In the genomic region with DNA sequence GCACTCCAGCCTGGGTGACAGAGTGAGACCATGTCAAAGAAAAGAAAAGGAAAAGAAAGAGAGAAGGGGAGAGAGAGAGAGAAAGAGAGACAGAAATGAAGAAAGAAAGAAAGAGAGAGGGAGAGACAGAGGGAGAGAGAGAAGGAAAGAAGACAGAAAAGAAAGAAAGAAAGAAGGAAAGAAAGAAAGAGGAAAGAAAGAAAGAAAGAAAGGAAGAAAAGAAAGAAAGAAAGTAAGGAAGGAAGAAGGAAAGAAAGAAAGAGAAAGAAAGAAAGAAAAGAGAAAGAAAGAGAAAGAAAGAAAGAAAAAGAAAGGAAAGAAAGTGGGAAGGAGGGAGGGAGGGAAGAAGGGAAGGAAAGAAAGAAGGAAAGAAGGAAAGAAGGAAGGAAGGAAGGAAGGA, we compare ENCODE assay signal across 5 cellular contexts.
DNase-seq lines count a peak whose midpoint lies in the region; ATAC-seq, FAIRE-seq and TF ChIP-seq lines count a peak whose summit lies in the region.
"Not testable (repeated sequence)": the region's sequence is repeated elsewhere in the genome, so short reads cannot be mapped to it uniquely, and the experiment has no call there.

No MANE protein-coding gene starts in this region.

- not testable (repeated sequence) for TF ChIP-seq EP300 in K562 (IDR thresholded peaks at IDR 0.05; ENCODE audit: low read length); HepG2 (IDR thresholded peaks at IDR 0.05; ENCODE audit: low read depth in 2 of 2, low read length in 2 of 2); HepG2 (CRISPR knock-in tag; IDR thresholded peaks at IDR 0.05; ENCODE audit: borderline replicate concordance)

- not testable (repeated sequence) for H2AFZ ChIP-seq in K562 (ENCODE audit: low read depth, low read length); HepG2 (ENCODE audit: low read length)

- not testable (repeated sequence) for H3K9me1 ChIP-seq in K562 (ENCODE audit: control insufficient read depth, insufficient read depth, low read length)

- H3K36me3 Mint-ChIP-seq in activated naive CD4-positive, alpha-beta T cell treated with anti-CD3 and anti-CD28 coated beads, Interleukin-2, amount 50 U/mL, for 24 hours; neural crest cell (ENCODE audit: low read depth): not testable (repeated sequence)

- POLR2A ChIA-PET in HEK293 (lab: Yijun Ruan, JAX); K562 (lab: Yijun Ruan, JAX); HepG2 (lab: Yijun Ruan, JAX): not testable (repeated sequence)

- H3K9ac ChIP-seq in K562 (ENCODE audit: insufficient read depth in 1 of 2, low read depth in 2 of 2, low read length in 2 of 2); HepG2 (ENCODE audit: insufficient read depth, low read depth, low read length): not testable (repeated sequence)

- not testable (repeated sequence) for BruUV-seq in K562 (replicated peaks; lab: Mats Ljungman, UMichigan); HepG2 (replicated peaks; lab: Mats Ljungman, UMichigan)

- DNase-seq in K562 (ENCODE audit: extremely low read depth in 1 of 4, low spot score in 3 of 4); HepG2 (ENCODE audit: low spot score); neural crest cell (ENCODE audit: low read depth, low spot score): not testable (repeated sequence)

- TF ChIP-seq CTCF in HEK293 (tag by site-specific recombination; IDR thresholded peaks at IDR 0.05); K562 (IDR thresholded peaks at IDR 0.05 in 2 of 3, conservative IDR thresholded peaks at IDR 0.05 in 1 of 3; ENCODE audit: insufficient read depth in 2 of 3, low read depth in 1 of 3, low read length in 3 of 3); HepG2 (CRISPR knock-in tag; IDR thresholded peaks at IDR 0.05); neural crest cell (conservative IDR thresholded peaks at IDR 0.05): not testable (repeated sequence)

- not testable (repeated sequence) for ATAC-seq in K562, HepG2

- FAIRE-seq in K562 (lab: Jason Lieb, UNC); HepG2 (lab: Jason Lieb, UNC): not testable (repeated sequence)

- H3K4me1 ChIP-seq in HEK293 (ENCODE audit: control insufficient read depth, insufficient read depth, low read length); K562 (replicated peaks in 1 of 2; ENCODE audit: control insufficient read depth in 2 of 2, insufficient read depth in 2 of 2, low read length in 2 of 2); HepG2 (ENCODE audit: insufficient read depth, low read length): not testable (repeated sequence)

- TF ChIP-seq POLR2A in K562 (conservative IDR thresholded peaks at IDR 0.05); HepG2 (IDR thresholded peaks at IDR 0.05; ENCODE audit: insufficient read depth in 1 of 2, low read depth in 2 of 2, low read length in 2 of 2): not testable (repeated sequence)

- H3K9me3 ChIP-seq in HEK293 (ENCODE audit: control insufficient read depth, insufficient read depth, low read depth, low read length); K562 (replicated peaks; ENCODE audit: control insufficient read depth, insufficient read depth, low read depth, low read length); HepG2 (ENCODE audit: low read length): not testable (repeated sequence)

- not testable (repeated sequence) for H3K36me3 ChIP-seq in HEK293 (ENCODE audit: control insufficient read depth in 2 of 2, insufficient read depth in 1 of 2, low read length in 2 of 2); K562 (ENCODE audit: control insufficient read depth, insufficient read depth, low read length); HepG2 (replicated peaks in 1 of 2; ENCODE audit: control insufficient read depth in 1 of 2, insufficient read depth in 2 of 2, low read length in 2 of 2)

- not testable (repeated sequence) for H3K79me2 ChIP-seq in K562 (ENCODE audit: control insufficient read depth, insufficient read depth, low read length); HepG2 (ENCODE audit: insufficient read depth, low read length)

- intact Hi-C loops in K562 (cut with micrococcal nuclease); HepG2 (cut with micrococcal nuclease; ENCODE audit: unreplicated experiment): not testable (repeated sequence)

- CTCF ChIA-PET in HEK293 (lab: Yijun Ruan, JAX); K562 (lab: Yijun Ruan, JAX; ENCODE audit: low intra/inter-chr PET ratio); HepG2 (lab: Yijun Ruan, JAX; ENCODE audit: low intra/inter-chr PET ratio, low total read pairs): not testable (repeated sequence)

- not testable (repeated sequence) for H3K27me3 ChIP-seq in K562 (ENCODE audit: control insufficient read depth in 2 of 2, insufficient read depth in 2 of 2, low read length in 2 of 2); HepG2 (ENCODE audit: control insufficient read depth in 1 of 2, insufficient read depth in 2 of 2, low read length in 2 of 2)

- TF ChIP-seq RAD21 in K562 (CRISPR knock-in tag; conservative IDR thresholded peaks at IDR 0.05 in 1 of 2, IDR thresholded peaks at IDR 0.05 in 1 of 2); HepG2 (CRISPR knock-in tag; IDR thresholded peaks at IDR 0.05): not testable (repeated sequence)

- not testable (repeated sequence) for H3K4me3 Mint-ChIP-seq in activated naive CD4-positive, alpha-beta T cell treated with anti-CD3 and anti-CD28 coated beads, Interleukin-2, amount 50 U/mL, for 24 hours; neural crest cell

- not testable (repeated sequence) for H4K20me1 ChIP-seq in K562 (replicated peaks; ENCODE audit: control insufficient read depth, insufficient read depth, low read length); HepG2 (ENCODE audit: insufficient read depth, low read length)

- H3K4me3 ChIP-seq in HEK293 (ENCODE audit: low read depth, low read length); K562; HepG2 (replicated peaks in 1 of 3; ENCODE audit: insufficient read depth in 1 of 3, low read depth in 2 of 3, low read length in 3 of 3): not testable (repeated sequence)

- H3K27ac ChIP-seq in HEK293 (ENCODE audit: extremely low read depth, low read depth, low read length); K562 (ENCODE audit: extremely low read depth, low read depth, low read length); HepG2 (ENCODE audit: extremely low read length, insufficient read depth, low read length): not testable (repeated sequence)

- in situ Hi-C loops in K562 (cut with MboI); HepG2 (cut with HindIII; ENCODE audit: extremely low pct_ligation_motif_present, low pct_unique_long_range_greater_than_20kb): not testable (repeated sequence)

- H3K27me3 Mint-ChIP-seq in activated naive CD4-positive, alpha-beta T cell treated with anti-CD3 and anti-CD28 coated beads, Interleukin-2, amount 50 U/mL, for 24 hours; neural crest cell (ENCODE audit: low read depth): not testable (repeated sequence)

- H3K4me1 Mint-ChIP-seq in activated naive CD4-positive, alpha-beta T cell treated with anti-CD3 and anti-CD28 coated beads, Interleukin-2, amount 50 U/mL, for 24 hours; neural crest cell: not testable (repeated sequence)

- H3K4me2 ChIP-seq in K562 (ENCODE audit: insufficient read depth, low read length); HepG2 (ENCODE audit: low read depth, low read length): not testable (repeated sequence)

- peak overlapping the region; percentile 31 for H3K27ac Mint-ChIP-seq in activated naive CD4-positive, alpha-beta T cell treated with anti-CD3 and anti-CD28 coated beads, Interleukin-2, amount 50 U/mL, for 24 hours
- peak overlapping the region; percentile 35 for H3K27ac Mint-ChIP-seq in neural crest cell (ENCODE audit: unreplicated experiment)

- H3K9me3 Mint-ChIP-seq in activated naive CD4-positive, alpha-beta T cell treated with anti-CD3 and anti-CD28 coated beads, Interleukin-2, amount 50 U/mL, for 24 hours; neural crest cell: not testable (repeated sequence)

TF ChIP-seq in HEK293, 187 proteins besides CTCF, POLR2A, EP300 and RAD21:
- TF ChIP-seq ZNF366 (tag by site-specific recombination; conservative IDR thresholded peaks at IDR 0.05) (peak; percentile 66), PRDM1 (tag by site-specific recombination; IDR thresholded peaks at IDR 0.05) (peak; percentile 76)
TF ChIP-seq in HEK293: peak in this region for 2; not testable (repeated sequence) for 185.

TF ChIP-seq in HepG2, 621 proteins besides CTCF, POLR2A, EP300 and RAD21 (continues in another document):
- peak; percentile 57; the same call in 1 of the 2 replicates for TF ChIP-seq IKZF1 (IDR thresholded peaks at IDR 0.05)
- TF ChIP-seq ATM (IDR thresholded peaks at IDR 0.05; ENCODE audit: borderline replicate concordance): peak; percentile 63; the same call in 1 of the 2 replicates
- TF ChIP-seq NFRKB (IDR thresholded peaks at IDR 0.05): 0 out of 2 replicates have a peak, but pooled peaks have one; percentile 11
- TF ChIP-seq ARNT (IDR thresholded peaks at IDR 0.05): 0 out of 2 replicates have a peak, but pooled peaks have one; percentile 16
